In genomic region chrX:135194684-135195083, GRCh38 we compare ENCODE assay signal across 2 cellular contexts.
A peak's percentile ranks its signal among the peaks of the same experiment; 100 is the strongest.
TF ChIP-seq lines count a peak whose summit lies in the region.

No MANE protein-coding gene starts in this region.

TF ChIP-seq in HepG2, 621 proteins besides CTCF, POLR2A, EP300 and RAD21:
- no peak for TF ChIP-seq DDIT3 (CRISPR knock-in tag; IDR thresholded peaks at IDR 0.05)
- no peak for TF ChIP-seq ZHX2 (IDR thresholded peaks at IDR 0.05; ENCODE audit: low read depth)
- TF ChIP-seq ZHX2 (CRISPR knock-in tag; IDR thresholded peaks at IDR 0.05; ENCODE audit: borderline replicate concordance), result no peak
- no peak for TF ChIP-seq TFDP1 (CRISPR knock-in tag; IDR thresholded peaks at IDR 0.05; ENCODE audit: borderline replicate concordance)
- TF ChIP-seq FOXC1 (CRISPR knock-in tag; IDR thresholded peaks at IDR 0.05; ENCODE audit: borderline replicate concordance), result no peak
- no peak for TF ChIP-seq ZBTB49 (CRISPR knock-in tag; IDR thresholded peaks at IDR 0.05; ENCODE audit: borderline replicate concordance)
- TF ChIP-seq UBTF (CRISPR knock-in tag; IDR thresholded peaks at IDR 0.05), result no peak
- TF ChIP-seq ZNF879 (CRISPR knock-in tag; IDR thresholded peaks at IDR 0.05), result no peak
- no peak for TF ChIP-seq RBM39 (IDR thresholded peaks at IDR 0.05; ENCODE audit: low read depth, low read length, poor library complexity, severe bottlenecking)
- no peak for TF ChIP-seq ATF7-NPFF (CRISPR knock-in tag; IDR thresholded peaks at IDR 0.05; ENCODE audit: low read depth)
- TF ChIP-seq FOXP1 (IDR thresholded peaks at IDR 0.05), result no peak
- no peak for TF ChIP-seq FOXP1 (CRISPR knock-in tag; IDR thresholded peaks at IDR 0.05)
- no peak for TF ChIP-seq RBM22 (optimal IDR thresholded peaks at IDR 0.05; ENCODE audit: low read length)
- TF ChIP-seq ZBTB21 (CRISPR knock-in tag; IDR thresholded peaks at IDR 0.05), result no peak
- TF ChIP-seq TOPORS (CRISPR knock-in tag; IDR thresholded peaks at IDR 0.05), result no peak
- no peak for TF ChIP-seq JUNB (CRISPR knock-in tag; IDR thresholded peaks at IDR 0.05; ENCODE audit: borderline replicate concordance)

TF ChIP-seq in H1, 55 proteins besides CTCF, POLR2A, EP300 and RAD21:
- TF ChIP-seq E2F6 (IDR thresholded peaks at IDR 0.05) (peak; percentile 44; the same call in 1 of the 2 replicates), PHF8 (conservative IDR thresholded peaks at IDR 0.05; ENCODE audit: low read depth, low read length) (no peak)
